In the genomic region with DNA sequence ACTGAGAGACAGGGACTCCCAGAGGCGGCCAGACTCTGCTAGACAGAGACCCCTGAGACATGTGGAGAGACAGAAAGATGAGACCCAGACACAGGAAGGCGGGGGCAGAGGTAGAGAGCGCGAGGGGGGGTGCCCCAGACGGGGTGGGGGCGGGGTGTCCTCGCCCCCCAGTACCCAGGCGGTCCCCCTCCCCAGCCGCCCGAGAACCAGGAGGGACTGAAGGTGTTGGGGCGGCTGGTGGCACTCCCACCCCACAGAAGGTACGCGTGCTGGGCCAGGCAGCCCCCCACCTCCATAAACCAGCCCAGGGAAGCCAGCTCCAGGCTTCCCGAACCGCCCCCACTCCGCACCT, we compare ENCODE assay signal across 7 cellular contexts. TPM values are rescaled to one million over a fixed set of nuclear protein-coding genes. Genes with fewer than 3 reads are reported as not detected.
DNase-seq lines count a peak whose midpoint lies in the region; ATAC-seq and TF ChIP-seq lines count a peak whose summit lies in the region.

No MANE protein-coding gene starts in this region.

- H3K27ac ChIP-seq in GM23338 (ENCODE audit: low read depth) (no peak overlapping the region), iPS-20b (ENCODE audit: low read length) (no peak overlapping the region)

- H3K4me3 Mint-ChIP-seq in GM23338 = peak overlapping the region; percentile 86
- peak overlapping the region; percentile 2 for H3K4me3 Mint-ChIP-seq in activated naive CD8-positive, alpha-beta T cell treated with anti-CD3 and anti-CD28 coated beads for 36 hours
- peak overlapping the region; percentile 48 to 58 for H3K4me3 Mint-ChIP-seq in stimulated activated naive B cell treated with anti-CD40 and anti-IgM and Interleukin-4, amounts not matched to agents 10 μg/mL and 1 μg/mL and 100 μg/mL, for 72 hours

- no peaks in the 10 kb centered on the region for H3K9me2 ChIP-seq in GM23338 (ENCODE audit: insufficient read depth)

- TF ChIP-seq CTCF in GM23338 (conservative IDR thresholded peaks at IDR 0.05; ENCODE audit: low read depth in 2 of 2) = no peak

- intact Hi-C loops in posterior vena cava (cut with DNase I) = no loop called here

- H3K9me3 ChIP-seq in iPS-20b (ENCODE audit: insufficient read depth, low read depth, low read length) = no peaks in the 10 kb centered on the region

- H3K4me1 ChIP-seq in GM23338 (ENCODE audit: insufficient read depth) = peaks cover 25% of the 10 kb centered on the region; the same call in 1 of the 2 replicates
- H3K4me1 ChIP-seq in iPS-20b (ENCODE audit: insufficient read depth, low read length) = peaks cover 5% of the 10 kb centered on the region; the same call in 1 of the 2 replicates

- DNase-seq in GM23338 (ENCODE audit: low spot score) (no peak), posterior vena cava (ENCODE audit: low spot score) (no peak)
- DNase-seq in activated naive CD8-positive, alpha-beta T cell treated with anti-CD3 and anti-CD28 coated beads for 36 hours = no peak
- no peak for DNase-seq in stimulated activated naive B cell treated with anti-CD40 and anti-IgM and Interleukin-4, amounts not matched to agents 10 μg/mL and 1 μg/mL and 100 μg/mL, for 72 hours
- DNase-seq in stimulated activated CD4-positive, alpha-beta T cell treated with anti-CD3 and anti-CD28 coated beads, Interleukin-15, amount 100 ng/mL, for 24 hours = no peak

- H3K27me3 ChIP-seq in GM23338 (ENCODE audit: insufficient read depth) (peaks cover 8% of the 10 kb centered on the region), iPS-20b (ENCODE audit: insufficient read depth, low read length) (peaks cover 22% of the 10 kb centered on the region)

- no peaks in the 10 kb centered on the region for H3K79me2 ChIP-seq in GM23338 (replicated peaks; ENCODE audit: insufficient read depth)

- H4K20me1 ChIP-seq in GM23338 (replicated peaks; ENCODE audit: insufficient read depth) = no peaks in the 10 kb centered on the region; the same call in 1 of the 2 replicates

- peak overlapping the region; percentile 48; the same call in 1 of the 2 replicates for H3K9ac ChIP-seq in iPS-20b (ENCODE audit: low read depth, low read length)

- peak overlapping the region; percentile 96 for H2AFZ ChIP-seq in GM23338

- peak overlapping the region; percentile 96 for H3K4me2 ChIP-seq in GM23338

- H3K27ac Mint-ChIP-seq in GM23338 = no peak overlapping the region
- no peak overlapping the region for H3K27ac Mint-ChIP-seq in activated naive CD8-positive, alpha-beta T cell treated with anti-CD3 and anti-CD28 coated beads for 36 hours
- H3K27ac Mint-ChIP-seq in stimulated activated naive B cell treated with anti-CD40 and anti-IgM and Interleukin-4, amounts not matched to agents 10 μg/mL and 1 μg/mL and 100 μg/mL, for 72 hours = no peak overlapping the region

- ATAC-seq in GM23338 = no peak; the same call in 2 of the 3 replicates
- no peak for ATAC-seq in stimulated activated naive B cell treated with anti-CD40 and anti-IgM and Interleukin-4, amounts not matched to agents 10 μg/mL and 1 μg/mL and 100 μg/mL, for 72 hours (replicated peaks)
- no peak for ATAC-seq in GM18867 (IDR thresholded peaks at IDR 0.05; ENCODE audit: unreplicated experiment)

- peak overlapping the region; percentile 94 for H3K4me3 ChIP-seq in GM23338
- peak overlapping the region; percentile 78 for H3K4me3 ChIP-seq in iPS-20b (ENCODE audit: low read length)

- peaks cover 41% of the 10 kb centered on the region for H3K27me3 Mint-ChIP-seq in GM23338 (ENCODE audit: insufficient read depth, low read depth, poor library complexity)
- H3K27me3 Mint-ChIP-seq in activated naive CD8-positive, alpha-beta T cell treated with anti-CD3 and anti-CD28 coated beads for 36 hours = peaks cover 73% of the 10 kb centered on the region
- peaks cover 59 to 67% of the 10 kb centered on the region in 2 donors for H3K27me3 Mint-ChIP-seq in stimulated activated naive B cell treated with anti-CD40 and anti-IgM and Interleukin-4, amounts not matched to agents 10 μg/mL and 1 μg/mL and 100 μg/mL, for 72 hours

- H3K9me3 Mint-ChIP-seq in GM23338 = no peaks in the 10 kb centered on the region; the same call in 2 of the 3 replicates
- H3K9me3 Mint-ChIP-seq in activated naive CD8-positive, alpha-beta T cell treated with anti-CD3 and anti-CD28 coated beads for 36 hours = no peaks in the 10 kb centered on the region
- no peaks in the 10 kb centered on the region for H3K9me3 Mint-ChIP-seq in stimulated activated naive B cell treated with anti-CD40 and anti-IgM and Interleukin-4, amounts not matched to agents 10 μg/mL and 1 μg/mL and 100 μg/mL, for 72 hours

- no peaks in the 10 kb centered on the region for H3K36me3 ChIP-seq in GM23338 (ENCODE audit: insufficient read depth)
- H3K36me3 ChIP-seq in iPS-20b (ENCODE audit: insufficient read depth, low read depth, low read length) = 0 out of 2 replicates have a peak, but pooled peaks cover 3% of the 10 kb centered on the region

- peaks cover 35% of the 10 kb centered on the region for H3K4me1 Mint-ChIP-seq in GM23338
- peaks cover 11% of the 10 kb centered on the region for H3K4me1 Mint-ChIP-seq in activated naive CD8-positive, alpha-beta T cell treated with anti-CD3 and anti-CD28 coated beads for 36 hours
- H3K4me1 Mint-ChIP-seq in stimulated activated naive B cell treated with anti-CD40 and anti-IgM and Interleukin-4, amounts not matched to agents 10 μg/mL and 1 μg/mL and 100 μg/mL, for 72 hours = peaks cover 13 to 25% of the 10 kb centered on the region in 2 donors

- H3K36me3 Mint-ChIP-seq in GM23338 (ENCODE audit: low read depth) = peaks cover 4% of the 10 kb centered on the region
- H3K36me3 Mint-ChIP-seq in activated naive CD8-positive, alpha-beta T cell treated with anti-CD3 and anti-CD28 coated beads for 36 hours = no peaks in the 10 kb centered on the region
- H3K36me3 Mint-ChIP-seq in stimulated activated naive B cell treated with anti-CD40 and anti-IgM and Interleukin-4, amounts not matched to agents 10 μg/mL and 1 μg/mL and 100 μg/mL, for 72 hours = peaks cover 4 to 7% of the 10 kb centered on the region in 2 donors

- no peaks in the 10 kb centered on the region; the same call in 1 of the 2 replicates for H3F3A ChIP-seq in GM23338 (replicated peaks; ENCODE audit: low read depth)

TF ChIP-seq in GM23338, 12 proteins besides CTCF, POLR2A, EP300 and RAD21 (continues in another document):
- TF ChIP-seq, protein P1, sequence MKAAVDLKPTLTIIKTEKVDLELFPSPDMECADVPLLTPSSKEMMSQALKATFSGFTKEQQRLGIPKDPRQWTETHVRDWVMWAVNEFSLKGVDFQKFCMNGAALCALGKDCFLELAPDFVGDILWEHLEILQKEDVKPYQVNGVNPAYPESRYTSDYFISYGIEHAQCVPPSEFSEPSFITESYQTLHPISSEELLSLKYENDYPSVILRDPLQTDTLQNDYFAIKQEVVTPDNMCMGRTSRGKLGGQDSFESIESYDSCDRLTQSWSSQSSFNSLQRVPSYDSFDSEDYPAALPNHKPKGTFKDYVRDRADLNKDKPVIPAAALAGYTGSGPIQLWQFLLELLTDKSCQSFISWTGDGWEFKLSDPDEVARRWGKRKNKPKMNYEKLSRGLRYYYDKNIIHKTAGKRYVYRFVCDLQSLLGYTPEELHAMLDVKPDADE (IDR thresholded peaks at IDR 0.05) = no peak
- TF ChIP-seq EZH2 (IDR thresholded peaks at IDR 0.05; ENCODE audit: low read depth, unreplicated experiment) = no peak
- TF ChIP-seq EZH2phosphoT487 (IDR thresholded peaks at IDR 0.05; ENCODE audit: unreplicated experiment) = no peak
- TF ChIP-seq ZNF331 (CRISPR knock-in tag; IDR thresholded peaks at IDR 0.05; ENCODE audit: low read depth) = no peak
- TF ChIP-seq POLR2AphosphoS5 (IDR thresholded peaks at IDR 0.05; ENCODE audit: low read depth) = no peak

RNA-seq across cellular contexts. Expression of gene SLC8A2, which starts 0.3 kb away (rescaled TPM):
- 10.0 and 11.6 TPM in 2 replicates for total RNA-seq in GM23338 (2014; rRNA removed; shearing (Covaris generic))
- 0.86 and 1.1 TPM in 2 replicates for polyA plus RNA-seq in GM23338 (2016; fragmentation: Nextera tagmentation; extraction: Ambion mirVana)
- total RNA-seq in activated naive CD8-positive, alpha-beta T cell treated with anti-CD3 and anti-CD28 coated beads for 36 hours = under 1 TPM; 0.37 to 0.38 TPM
- under 1 TPM; 0.56 to 0.67 TPM for total RNA-seq in posterior vena cava

RNA-seq across cellular contexts. Expression of gene KPTN, which starts 12.7 kb away (rescaled TPM):
- total RNA-seq in GM23338 (2014; rRNA removed; shearing (Covaris generic)) = 19.8 and 28.0 TPM in 2 replicates
- polyA plus RNA-seq in GM23338 (2016; fragmentation: Nextera tagmentation; extraction: Ambion mirVana) = 26.2 and 31.1 TPM in 2 replicates
- total RNA-seq in activated naive CD8-positive, alpha-beta T cell treated with anti-CD3 and anti-CD28 coated beads for 36 hours = 10 to 100 TPM; 12.4 to 13.4 TPM
- total RNA-seq in posterior vena cava = 1 to 10 TPM; 6.5 to 7.9 TPM

RNA-seq across cellular contexts. Expression of gene NAPA, which starts 43.5 kb away (rescaled TPM):
- total RNA-seq in GM23338 (2014; rRNA removed; shearing (Covaris generic)) = 42.9 and 52.0 TPM in 2 replicates
- polyA plus RNA-seq in GM23338 (2016; fragmentation: Nextera tagmentation; extraction: Ambion mirVana) = 72.1 and 74.3 TPM in 2 replicates
- 10 to 100 TPM; 65.6 to 69.2 TPM for total RNA-seq in activated naive CD8-positive, alpha-beta T cell treated with anti-CD3 and anti-CD28 coated beads for 36 hours
- 10 to 100 TPM; 75.8 to 83.8 TPM for total RNA-seq in posterior vena cava

RNA-seq across cellular contexts. Expression of gene MEIS3, which starts 52.0 kb away (rescaled TPM):
- 33.7 and 40.7 TPM in 2 replicates for total RNA-seq in GM23338 (2014; rRNA removed; shearing (Covaris generic))
- 20.6 and 20.8 TPM in 2 replicates for polyA plus RNA-seq in GM23338 (2016; fragmentation: Nextera tagmentation; extraction: Ambion mirVana)
- not detected for total RNA-seq in activated naive CD8-positive, alpha-beta T cell treated with anti-CD3 and anti-CD28 coated beads for 36 hours
- total RNA-seq in posterior vena cava = 10 to 100 TPM; 24.3 to 26.0 TPM

Comparison
In these comparisons a context has a peak if more than half of its experiments do, and no peak if none do; other contexts are left out.
1. H3K4me3 Mint-ChIP-seq: peak in every context shown above with its lines; median percentile 86 in GM23338; 53 in stimulated activated naive B cell treated with anti-CD40 and anti-IgM and Interleukin-4, amounts not matched to agents 10 μg/mL and 1 μg/mL and 100 μg/mL, for 72 hours; 2 in activated naive CD8-positive, alpha-beta T cell treated with anti-CD3 and anti-CD28 coated beads for 36 hours.